ENCODE assay signal across 1 cellular context in genomic region chr4:98604723-98605122, GRCh38.
TF ChIP-seq lines count a peak whose summit lies in the region.

No MANE protein-coding gene starts in this region.

TF ChIP-seq in IMR-90, 13 proteins besides CTCF, POLR2A, EP300 and RAD21:
- TF ChIP-seq NFE2L2 (IDR thresholded peaks at IDR 0.05; ENCODE audit: low read depth, low read length) (no peak), FOS (IDR thresholded peaks at IDR 0.05; ENCODE audit: low read depth, low read length) (no peak), USF2 (IDR thresholded peaks at IDR 0.05; ENCODE audit: low read depth, low read length) (no peak), SMC3 (IDR thresholded peaks at IDR 0.05; ENCODE audit: low read depth, low read length) (no peak), RFX5 (IDR thresholded peaks at IDR 0.05; ENCODE audit: low read depth, low read length) (no peak), MAFK (IDR thresholded peaks at IDR 0.05; ENCODE audit: low read depth, low read length) (no peak), MXI1 (IDR thresholded peaks at IDR 0.05; ENCODE audit: borderline replicate concordance, low read depth, low read length) (no peak), RCOR1 (IDR thresholded peaks at IDR 0.05; ENCODE audit: insufficient replicate concordance, low read length) (no peak), MAZ (IDR thresholded peaks at IDR 0.05; ENCODE audit: borderline replicate concordance, low read depth, low read length) (no peak), BHLHE40 (IDR thresholded peaks at IDR 0.05; ENCODE audit: low read depth, low read length) (no peak), CEBPB (IDR thresholded peaks at IDR 0.05; ENCODE audit: low read depth, low read length) (no peak; the same call in 1 of the 2 replicates), CHD1 (IDR thresholded peaks at IDR 0.05; ENCODE audit: low read depth, low read length) (no peak), ELK1 (IDR thresholded peaks at IDR 0.05; ENCODE audit: borderline replicate concordance, low read depth, low read length) (no peak)
